1 cellular context compared by ENCODE assay signal in the genomic region with DNA sequence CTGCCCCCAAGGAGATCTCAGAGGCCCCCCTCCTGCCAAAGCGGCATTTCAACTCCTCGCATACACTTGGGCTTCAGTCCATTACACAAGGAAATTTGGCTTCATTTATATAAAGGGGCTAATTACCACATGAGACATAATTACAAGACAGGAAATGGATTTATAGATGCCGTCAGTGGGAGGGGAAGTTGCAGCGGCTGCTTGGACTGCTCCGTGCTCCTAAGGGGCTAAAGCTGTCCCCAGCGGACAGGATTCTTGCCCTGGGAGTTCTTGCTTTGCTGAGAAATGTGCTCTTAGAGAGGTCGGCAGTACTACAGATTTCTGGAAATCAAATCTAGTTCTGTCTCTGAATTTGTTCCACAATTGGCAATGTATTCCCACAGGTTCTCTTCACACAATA.
TF ChIP-seq lines count a peak whose summit lies in the region.

No MANE protein-coding gene starts in this region.

TF ChIP-seq in GM12878, 131 proteins besides CTCF, POLR2A, EP300 and RAD21 (continued from another document):
- TF ChIP-seq SIN3A (IDR thresholded peaks at IDR 0.05; ENCODE audit: low read depth, low read length) = no peak
TF ChIP-seq in GM12878: peak in this region for 0.
